ENCODE assay signal across 28 cellular contexts in the genomic region with DNA sequence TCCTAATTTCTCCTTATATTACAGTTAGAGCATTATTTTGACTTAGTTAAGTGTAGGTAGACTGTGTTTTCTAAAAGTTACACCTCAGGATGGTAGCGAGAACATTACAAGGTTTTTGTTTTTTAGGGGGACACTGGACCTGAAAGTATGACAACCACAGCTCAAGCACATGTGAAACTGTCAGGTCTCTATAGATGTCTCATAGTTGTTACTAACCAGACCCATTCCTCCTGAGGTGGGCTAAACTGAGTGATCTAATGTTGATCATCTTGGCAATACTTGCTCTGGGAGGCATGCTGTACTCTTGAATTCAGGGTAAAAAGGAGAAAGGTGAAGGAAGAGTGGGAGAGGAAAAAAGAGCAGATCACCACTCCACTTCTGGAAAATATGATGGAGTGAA.
"Had no signal": no experiment of that assay in that cellular context is flagged by ENCODE, and none has a peak within 500 bp of the region (broad histone marks: within the 10 kb centered on the region; RNA-seq: fewer than 3 reads in every experiment).

No MANE protein-coding gene starts in this region.

- H3K4me1 Mint-ChIP-seq: naive thymus-derived CD8-positive, alpha-beta T cell; nephron progenitor cell; neural crest cell; stimulated activated memory B cell treated with anti-CD40 and anti-IgM and Interleukin-4, amounts not matched to agents 10 μg/mL and 1 μg/mL and 100 μg/mL, for 72 hours; stimulated activated naive CD8-positive, alpha-beta T cell treated with anti-CD3 and anti-CD28 coated beads, Interleukin-15, amount 100 ng/mL, for 72 hours had no signal

- H3K27ac Mint-ChIP-seq: naive thymus-derived CD8-positive, alpha-beta T cell; natural killer cell treated with Interleukin-12 subunit alpha and Interleukin-12 subunit beta and Interleukin-15 and Interleukin-18, amount 100 ng/mL, for 72 hours; nephron progenitor cell; stimulated activated memory B cell treated with anti-CD40 and anti-IgM and Interleukin-4, amounts not matched to agents 10 μg/mL and 1 μg/mL and 100 μg/mL, for 72 hours; stimulated activated naive CD8-positive, alpha-beta T cell treated with anti-CD3 and anti-CD28 coated beads, Interleukin-15, amount 100 ng/mL, for 72 hours; type B pancreatic cell had no signal

- H3K4me1 ChIP-seq: pancreas, prostate gland, right lobe of liver, sigmoid colon, suprapubic skin, testis, tibial artery, transverse colon, upper lobe of right lung, uterus had no signal

- H3K9me3 Mint-ChIP-seq: stimulated activated memory B cell treated with anti-CD40 and anti-IgM and Interleukin-4, amounts not matched to agents 10 μg/mL and 1 μg/mL and 100 μg/mL, for 72 hours; type B pancreatic cell had no signal

- ATAC-seq: naive thymus-derived CD8-positive, alpha-beta T cell; natural killer cell treated with Interleukin-12 subunit alpha and Interleukin-12 subunit beta and Interleukin-15 and Interleukin-18, amount 100 ng/mL, for 72 hours; pancreas; right cardiac atrium; right lobe of liver; stimulated activated memory B cell treated with anti-CD40 and anti-IgM and Interleukin-4, amounts not matched to agents 10 μg/mL and 1 μg/mL and 100 μg/mL, for 72 hours; stimulated activated naive CD8-positive, alpha-beta T cell treated with anti-CD3 and anti-CD28 coated beads, Interleukin-15, amount 100 ng/mL, for 72 hours; stimulated activated naive CD8-positive, alpha-beta T cell treated with anti-CD3 and anti-CD28 coated beads, Interleukin-15, Interleukin-2, amounts not matched to agents 100 U/mL and 50 U/mL, for 24 hours; upper lobe of right lung had no signal

- H3K4me3 Mint-ChIP-seq: naive thymus-derived CD8-positive, alpha-beta T cell; natural killer cell treated with Interleukin-12 subunit alpha and Interleukin-12 subunit beta and Interleukin-15 and Interleukin-18, amount 100 ng/mL, for 72 hours; nephron progenitor cell; neural crest cell; stimulated activated memory B cell treated with anti-CD40 and anti-IgM and Interleukin-4, amounts not matched to agents 10 μg/mL and 1 μg/mL and 100 μg/mL, for 72 hours; stimulated activated naive CD8-positive, alpha-beta T cell treated with anti-CD3 and anti-CD28 coated beads, Interleukin-15, amount 100 ng/mL, for 72 hours; type B pancreatic cell had no signal

- H3K36me3 ChIP-seq: pancreas, prostate gland, right lobe of liver, sigmoid colon, suprapubic skin, tibial artery, transverse colon, upper lobe of right lung, uterus had no signal

- H3K4me3 ChIP-seq: pancreas, prostate gland, right lobe of liver, sigmoid colon, suprapubic skin, testis, tibial artery, transverse colon, upper lobe of right lung, uterus had no signal

- DNase-seq: naive thymus-derived CD8-positive, alpha-beta T cell; nephron progenitor cell; nucleus accumbens; pancreas; right cardiac atrium; right lobe of liver; sigmoid colon; small intestine; stimulated activated CD4-positive, alpha-beta T cell treated with anti-CD3 and anti-CD28 coated beads, Interleukin-15, amount 100 ng/mL, for 24 hours; stimulated activated CD4-positive, alpha-beta T cell treated with anti-CD3 and anti-CD28 coated beads, Interleukin-2, amount 100 ng/mL, for 24 hours; stimulated activated CD4-positive, alpha-beta T cell treated with anti-CD3 and anti-CD28 coated beads, Interleukin-2, amount 100 ng/mL, for 48 hours; stimulated activated CD4-positive, alpha-beta T cell treated with anti-CD3 and anti-CD28 coated beads, Interleukin-4, amount 100 ng/mL, for 24 hours; stimulated activated naive CD4-positive, alpha-beta T cell; stimulated activated naive CD8-positive, alpha-beta T cell treated with anti-CD3 and anti-CD28 coated beads, Interleukin-15, amount 100 ng/mL, for 72 hours; stimulated activated naive CD8-positive, alpha-beta T cell treated with anti-CD3 and anti-CD28 coated beads, Interleukin-15, Interleukin-2, amounts not matched to agents 100 U/mL and 50 U/mL, for 24 hours; substantia nigra; testis; tibial artery; transverse colon; upper lobe of right lung; uterus had no signal

- H3K36me3 Mint-ChIP-seq: natural killer cell treated with Interleukin-12 subunit alpha and Interleukin-12 subunit beta and Interleukin-15 and Interleukin-18, amount 100 ng/mL, for 72 hours; stimulated activated memory B cell treated with anti-CD40 and anti-IgM and Interleukin-4, amounts not matched to agents 10 μg/mL and 1 μg/mL and 100 μg/mL, for 72 hours; type B pancreatic cell had no signal

- H3K27ac ChIP-seq: neutrophil, pancreas, prostate gland, right lobe of liver, sigmoid colon, suprapubic skin, testis, tibial artery, transverse colon, upper lobe of right lung, uterus had no signal

- H3K27me3 ChIP-seq: neutrophil, pancreas, right lobe of liver, sigmoid colon, suprapubic skin, testis, tibial artery, transverse colon, upper lobe of right lung, uterus had no signal

- H3K9me3 ChIP-seq: neutrophil, pancreas, prostate gland, right lobe of liver, sigmoid colon, testis, tibial artery, transverse colon, upper lobe of right lung, uterus had no signal
